In genomic region chr19:2782357-2782935, GRCh38 we compare ENCODE assay signal across 8 cellular contexts. TPM values are rescaled to one million over a fixed set of nuclear protein-coding genes. Genes with fewer than 3 reads are reported as not detected.
A peak's percentile ranks its signal among the peaks of the same experiment; 100 is the strongest.
DNase-seq lines count a peak whose midpoint lies in the region; ATAC-seq, FAIRE-seq and TF ChIP-seq lines count a peak whose summit lies in the region.

No MANE protein-coding gene starts in this region.

- ATAC-seq in memory B cell (ENCODE audit: low read depth): no peak

- H3K27ac ChIP-seq in astrocyte (ENCODE audit: low read depth, low read length) (peak overlapping the region; percentile 94), urinary bladder (ENCODE audit: low read depth) (peak overlapping the region; percentile 72)

- peak overlapping the region; percentile 99 for H3K9ac ChIP-seq in astrocyte (ENCODE audit: low read length)

- peaks cover 18% of the 10 kb centered on the region for H3K4me1 ChIP-seq in astrocyte (ENCODE audit: insufficient read depth, low read length)
- H3K4me1 ChIP-seq in urinary bladder (ENCODE audit: insufficient read depth): no peaks in the 10 kb centered on the region

- peaks cover 59% of the 10 kb centered on the region for H4K20me1 ChIP-seq in astrocyte (ENCODE audit: insufficient read depth, low read length)

- H3K4me2 ChIP-seq in astrocyte (ENCODE audit: low read length): peak overlapping the region; percentile 87

- H2AFZ ChIP-seq in astrocyte (ENCODE audit: low read depth, low read length): peak overlapping the region; percentile 84

- H3K9me3 ChIP-seq in astrocyte (ENCODE audit: insufficient read depth, low read depth, low read length): no peaks in the 10 kb centered on the region

- WGBS in urinary bladder: 2% methylated on average over 24 of the region's 24 CpGs

- TF ChIP-seq CTCF in astrocyte (IDR thresholded peaks at IDR 0.05; ENCODE audit: insufficient read depth, low read depth, low read length): no peak

- H3K4me3 Mint-ChIP-seq in astrocyte (ENCODE audit: unreplicated experiment) (peak overlapping the region; percentile 98), memory B cell (peak overlapping the region; percentile 85)

- peaks cover 10% of the 10 kb centered on the region for H3K4me1 Mint-ChIP-seq in astrocyte (ENCODE audit: low read depth, unreplicated experiment)
- H3K4me1 Mint-ChIP-seq in memory B cell: peaks cover 27% of the 10 kb centered on the region

- H3K27ac Mint-ChIP-seq in astrocyte (ENCODE audit: unreplicated experiment) (peak overlapping the region; percentile 80), memory B cell (peak overlapping the region; percentile 88)

- H3K4me3 ChIP-seq in astrocyte (ENCODE audit: insufficient read depth, low read depth, low read length) (peak overlapping the region; percentile 97), urinary bladder (ENCODE audit: low read depth, low read length) (peak overlapping the region; percentile 95)

- H3K36me3 Mint-ChIP-seq in astrocyte (ENCODE audit: low read depth, unreplicated experiment): no peaks in the 10 kb centered on the region
- H3K36me3 Mint-ChIP-seq in memory B cell: no peaks in the 10 kb centered on the region

- H3K9me3 Mint-ChIP-seq in astrocyte (ENCODE audit: unreplicated experiment): no peaks in the 10 kb centered on the region
- no peaks in the 10 kb centered on the region for H3K9me3 Mint-ChIP-seq in memory B cell

- peak; percentile 33 for DNase-seq in stimulated activated CD4-positive, alpha-beta T cell treated with anti-CD3 and anti-CD28 coated beads, Interleukin-15, amount 100 ng/mL, for 24 hours
- no peak for DNase-seq in stimulated activated CD4-positive, alpha-beta T cell treated with anti-CD3 and anti-CD28 coated beads, Interleukin-12 subunit alpha, Interleukin-12 subunit beta, amount 100 ng/mL, for 4 hours
- DNase-seq in astrocyte (ENCODE audit: low read depth) (no peak), memory B cell (ENCODE audit: low spot score in 2 of 2) (no peak), HK-2 (ENCODE audit: unreplicated experiment) (no peak), COLO829 (ENCODE audit: low spot score) (no peak), H4 (ENCODE audit: low spot score) (no peak)

- FAIRE-seq in astrocyte (lab: Jason Lieb, UNC): no peak

- no peaks in the 10 kb centered on the region for H3K27me3 Mint-ChIP-seq in astrocyte (ENCODE audit: low read depth, unreplicated experiment)
- no peaks in the 10 kb centered on the region for H3K27me3 Mint-ChIP-seq in memory B cell

- H3K36me3 ChIP-seq in astrocyte (ENCODE audit: insufficient read depth, low read length): peaks cover 1% of the 10 kb centered on the region
- H3K36me3 ChIP-seq in urinary bladder (ENCODE audit: insufficient read depth): peaks cover 2% of the 10 kb centered on the region

- H3K79me2 ChIP-seq in astrocyte (ENCODE audit: insufficient read depth, low read length): peaks cover 79% of the 10 kb centered on the region

- H3K27me3 ChIP-seq in astrocyte (ENCODE audit: insufficient read depth, low read length): no peaks in the 10 kb centered on the region

RNA-seq across cellular contexts. Expression of gene SGTA, which starts 0.6 kb away (rescaled TPM):
- total RNA-seq in astrocyte: 69.0 and 76.1 TPM in 2 replicates
- total RNA-seq in urinary bladder: 17.6 TPM
- 65.5 TPM for polyA plus RNA-seq in urinary bladder
- total RNA-seq in H4 (2014; rRNA removed; shearing (Covaris generic)): 47.0 and 53.4 TPM in 2 replicates

RNA-seq across cellular contexts. Expression of gene THOP1, which starts 2.9 kb away (rescaled TPM):
- total RNA-seq in astrocyte (60.3 and 73.4 TPM in 2 replicates), urinary bladder (29.2 TPM)
- 50.4 TPM for polyA plus RNA-seq in urinary bladder
- 74.8 and 107 TPM in 2 replicates for total RNA-seq in H4 (2014; rRNA removed; shearing (Covaris generic))

RNA-seq across cellular contexts. Expression of gene ZNF554, which starts 37.2 kb away (rescaled TPM):
- total RNA-seq in astrocyte (3.1 and 3.6 TPM in 2 replicates), urinary bladder (6.0 TPM)
- 2.5 TPM for polyA plus RNA-seq in urinary bladder
- total RNA-seq in H4 (2014; rRNA removed; shearing (Covaris generic)): 1.5 and 1.8 TPM in 2 replicates

RNA-seq across cellular contexts. Expression of gene SLC39A3, which starts 42.6 kb away (rescaled TPM):
- total RNA-seq in astrocyte (30.0 and 38.0 TPM in 2 replicates), urinary bladder (14.3 TPM)
- 44.0 TPM for polyA plus RNA-seq in urinary bladder
- 26.0 and 42.3 TPM in 2 replicates for total RNA-seq in H4 (2014; rRNA removed; shearing (Covaris generic))

RNA-seq across cellular contexts. Expression of gene ZNF555, which starts 58.8 kb away (rescaled TPM):
- total RNA-seq in astrocyte (6.0 and 8.8 TPM in 2 replicates), urinary bladder (14.8 TPM)
- 4.4 TPM for polyA plus RNA-seq in urinary bladder
- total RNA-seq in H4 (2014; rRNA removed; shearing (Covaris generic)): 3.0 and 4.8 TPM in 2 replicates
